ENCODE assay signal across 8 cellular contexts in the genomic region with DNA sequence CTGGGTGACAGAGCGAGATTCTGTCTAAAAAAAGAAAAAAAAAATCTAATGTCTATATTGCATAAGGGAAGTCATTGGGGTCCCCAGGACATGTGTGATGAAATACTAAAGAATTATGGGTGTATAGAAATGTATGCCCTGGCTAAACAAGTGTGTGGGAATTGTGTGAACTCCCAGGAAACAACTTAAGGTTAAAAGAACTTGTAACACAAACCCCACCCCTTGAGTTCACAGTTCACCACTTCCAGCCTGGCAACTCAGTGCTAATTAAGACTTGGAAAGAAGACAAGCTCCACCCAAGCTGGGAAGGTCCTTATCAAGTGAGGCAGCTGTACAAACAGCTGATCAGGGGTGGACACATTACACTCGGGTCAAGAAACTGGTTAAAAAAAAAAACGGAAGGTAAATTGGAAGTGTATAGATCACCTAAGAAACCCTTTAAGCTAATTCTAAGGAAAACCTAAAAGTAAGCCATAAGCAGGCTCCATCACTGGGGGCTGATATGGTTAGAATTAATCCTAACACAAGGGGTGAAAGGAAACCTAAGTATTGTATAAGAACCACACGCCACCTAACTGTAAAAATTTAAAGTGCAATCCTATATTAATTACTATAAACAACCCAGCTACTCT. TPM values are rescaled to one million over a fixed set of nuclear protein-coding genes. Genes with fewer than 3 reads are reported as not detected.
A peak's percentile ranks its signal among the peaks of the same experiment; 100 is the strongest.
DNase-seq lines count a peak whose midpoint lies in the region; ATAC-seq, FAIRE-seq and TF ChIP-seq lines count a peak whose summit lies in the region.

No MANE protein-coding gene starts in this region.

- H3K4me2 ChIP-seq in DOHH2 (ENCODE audit: low read length): no peak overlapping the region
- peak overlapping the region; percentile 97 for H3K4me2 ChIP-seq in K562 (ENCODE audit: insufficient read depth, low read length)

- FAIRE-seq in K562 (lab: Jason Lieb, UNC): peak; percentile 98

- peaks cover 3% of the 10 kb centered on the region for H3K9me1 ChIP-seq in K562 (ENCODE audit: control insufficient read depth, insufficient read depth, low read length)

- 9% methylated on average over 4 of the region's 4 CpGs for WGBS in K562 (ENCODE audit: insufficient coverage, low coverage, missing lambda C conversion rate)

- CTCF ChIA-PET in K562 (lab: Yijun Ruan, JAX; ENCODE audit: low intra/inter-chr PET ratio): no interaction called here

- H4K20me1 ChIP-seq in DOHH2 (ENCODE audit: control insufficient read depth, insufficient read depth, low read depth, low read length) (no peaks in the 10 kb centered on the region), K562 (replicated peaks; ENCODE audit: control insufficient read depth, insufficient read depth, low read length) (no peaks in the 10 kb centered on the region)

- intact Hi-C loops in K562 (cut with micrococcal nuclease): loop anchor here (5.0 kb wide), 2 partner anchors 95 to 120 kb away; a partner anchor contains a TSS

- H3K4me1 ChIP-seq in DOHH2 (ENCODE audit: control insufficient read depth, low read length): peaks cover 39% of the 10 kb centered on the region
- H3K4me1 ChIP-seq in K562 (replicated peaks in 1 of 2; ENCODE audit: control insufficient read depth in 2 of 2, insufficient read depth in 2 of 2, low read length in 2 of 2): peaks cover 10 to 19% of the 10 kb centered on the region in 2 experiments

- BruUV-seq in K562 (replicated peaks; lab: Mats Ljungman, UMichigan): no TSS peak

- peaks cover 15% of the 10 kb centered on the region for H3F3A ChIP-seq in DOHH2 (ENCODE audit: control insufficient read depth, insufficient read depth)

- TF ChIP-seq RAD21 in K562 (CRISPR knock-in tag; conservative IDR thresholded peaks at IDR 0.05 in 1 of 2, IDR thresholded peaks at IDR 0.05 in 1 of 2): peak in 1 of 2 experiments; percentile 22; a peak in 2 of 4 replicates

- peak overlapping the region; percentile 14; the same call in 1 of the 2 replicates for H2AFZ ChIP-seq in K562 (ENCODE audit: low read depth, low read length)

- H3K9me2 ChIP-seq in DOHH2 (replicated peaks; ENCODE audit: control insufficient read depth, low read length): no peaks in the 10 kb centered on the region

- H3K36me3 ChIP-seq in DOHH2 (ENCODE audit: control insufficient read depth, low read length): no peaks in the 10 kb centered on the region
- peaks cover 5% of the 10 kb centered on the region; the same call in 1 of the 3 replicates for H3K36me3 ChIP-seq in K562 (ENCODE audit: control insufficient read depth, insufficient read depth, low read length)

- no peak overlapping the region for H3K27ac ChIP-seq in DOHH2 (ENCODE audit: low read depth, low read length)
- H3K27ac ChIP-seq in K562 (ENCODE audit: extremely low read depth, low read depth, low read length): peak overlapping the region; percentile 95

- peak; percentile 55; the same call in 1 of the 2 replicates for TF ChIP-seq POLR2A in K562 (conservative IDR thresholded peaks at IDR 0.05)

- POLR2A ChIA-PET in K562 (lab: Yijun Ruan, JAX): interaction anchor here (0.6 to 5.0 kb wide), 4 partner anchors 8 to 155 kb away, joined by 3 to 52 read pairs (median 3); a partner anchor contains a TSS

- TF ChIP-seq EP300 in K562 (IDR thresholded peaks at IDR 0.05; ENCODE audit: low read length): peak; percentile 86

- ATAC-seq in K562 (peak; percentile 68), HG03378 (IDR thresholded peaks at IDR 0.05; ENCODE audit: unreplicated experiment) (no peak), GM19397 (IDR thresholded peaks at IDR 0.05; ENCODE audit: unreplicated experiment) (no peak), GM19395 (IDR thresholded peaks at IDR 0.05; ENCODE audit: unreplicated experiment) (no peak)

- no peak overlapping the region for H3K4me3 ChIP-seq in DOHH2 (ENCODE audit: low read length)
- peak overlapping the region; percentile 55; the same call in 1 of the 2 replicates for H3K4me3 ChIP-seq in K562

- no peaks in the 10 kb centered on the region for H3K9me3 ChIP-seq in DOHH2 (ENCODE audit: control insufficient read depth, insufficient read depth, low read length)
- no peaks in the 10 kb centered on the region for H3K9me3 ChIP-seq in K562 (replicated peaks; ENCODE audit: control insufficient read depth, insufficient read depth, low read depth, low read length)

- in situ Hi-C loops in K562 (cut with MboI): no loop called here

- 0 out of 2 replicates have a peak, but pooled peaks cover 7% of the 10 kb centered on the region for H3K27me3 ChIP-seq in DOHH2 (ENCODE audit: control insufficient read depth, low read length)
- no peaks in the 10 kb centered on the region for H3K27me3 ChIP-seq in K562 (ENCODE audit: control insufficient read depth in 2 of 2, insufficient read depth in 2 of 2, low read length in 2 of 2)

- peak overlapping the region in 1 of 2 experiments; percentile 24; a peak in 1 of 4 replicates for H3K9ac ChIP-seq in K562 (ENCODE audit: insufficient read depth in 1 of 2, low read depth in 2 of 2, low read length in 2 of 2)

- peak; percentile 80 for DNase-seq in NCI-H1105 (lab: John Stamatoyannopoulos, UW)
- DNase-seq in K562 (ENCODE audit: extremely low read depth in 1 of 4, low spot score in 3 of 4): peak; percentile 74 to 96 (median 82)
- peak; percentile 91 for DNase-seq in myocyte (ENCODE audit: low read depth)
- DNase-seq in AG20443 (ENCODE audit: low spot score): no peak

- H3K79me2 ChIP-seq in DOHH2 (ENCODE audit: control insufficient read depth, low read length): no peaks in the 10 kb centered on the region
- H3K79me2 ChIP-seq in K562 (ENCODE audit: control insufficient read depth, insufficient read depth, low read length): peaks cover 39% of the 10 kb centered on the region

- peak; percentile 45 for TF ChIP-seq CTCF in DOHH2 (IDR thresholded peaks at IDR 0.05; ENCODE audit: low read depth, low read length, poor library complexity, severe bottlenecking)
- peak in 2 of 3 experiments; percentile 24 to 44; a peak in 3 of 6 replicates for TF ChIP-seq CTCF in K562 (IDR thresholded peaks at IDR 0.05 in 2 of 3, conservative IDR thresholded peaks at IDR 0.05 in 1 of 3; ENCODE audit: insufficient read depth in 2 of 3, low read depth in 1 of 3, low read length in 3 of 3)

TF ChIP-seq in K562, 482 proteins besides CTCF, POLR2A, EP300 and RAD21 (continues in another document):
- TF ChIP-seq HNRNPH1 (optimal IDR thresholded peaks at IDR 0.05; ENCODE audit: low read depth, low read length) (no peak), CC2D1A (IDR thresholded peaks at IDR 0.05) (peak; percentile 41; the same call in 1 of the 2 replicates), NFIC (IDR thresholded peaks at IDR 0.05) (peak; percentile 92), HNRNPUL1 (IDR thresholded peaks at IDR 0.05; ENCODE audit: low read length) (no peak), PHB2 (IDR thresholded peaks at IDR 0.05; ENCODE audit: low read depth) (peak; percentile 72; the same call in 1 of the 2 replicates), ZNF197 (CRISPR knock-in tag; IDR thresholded peaks at IDR 0.05; ENCODE audit: low read depth) (no peak)
- TF ChIP-seq, protein P1, sequence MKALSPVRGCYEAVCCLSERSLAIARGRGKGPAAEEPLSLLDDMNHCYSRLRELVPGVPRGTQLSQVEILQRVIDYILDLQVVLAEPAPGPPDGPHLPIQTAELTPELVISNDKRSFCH (CRISPR knock-in tag; IDR thresholded peaks at IDR 0.05): no peak
- TF ChIP-seq, protein P1 (tag; IDR thresholded peaks at IDR 0.05): no peak
- TF ChIP-seq, protein P2, sequence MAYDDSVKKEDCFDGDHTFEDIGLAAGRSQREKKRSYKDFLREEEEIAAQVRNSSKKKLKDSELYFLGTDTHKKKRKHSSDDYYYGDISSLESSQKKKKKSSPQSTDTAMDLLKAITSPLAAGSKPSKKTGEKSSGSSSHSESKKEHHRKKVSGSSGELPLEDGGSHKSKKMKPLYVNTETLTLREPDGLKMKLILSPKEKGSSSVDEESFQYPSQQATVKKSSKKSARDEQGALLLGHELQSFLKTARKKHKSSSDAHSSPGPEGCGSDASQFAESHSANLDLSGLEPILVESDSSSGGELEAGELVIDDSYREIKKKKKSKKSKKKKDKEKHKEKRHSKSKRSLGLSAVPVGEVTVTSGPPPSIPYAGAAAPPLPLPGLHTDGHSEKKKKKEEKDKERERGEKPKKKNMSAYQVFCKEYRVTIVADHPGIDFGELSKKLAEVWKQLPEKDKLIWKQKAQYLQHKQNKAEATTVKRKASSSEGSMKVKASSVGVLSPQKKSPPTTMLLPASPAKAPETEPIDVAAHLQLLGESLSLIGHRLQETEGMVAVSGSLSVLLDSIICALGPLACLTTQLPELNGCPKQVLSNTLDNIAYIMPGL (CRISPR knock-in tag; IDR thresholded peaks at IDR 0.05): no peak

RNA-seq across cellular contexts. Expression of a gene that starts 25.2 kb away (rescaled TPM):
- total RNA-seq in K562 (2011; cell fraction: chromatin; rRNA removed; ENCODE audit: low replicate concordance): not detected in 2 replicates
- total RNA-seq in K562 (2011; cell fraction: nucleolus; rRNA removed): not detected in 2 replicates
- total RNA-seq in K562 (2011; cell fraction: nucleoplasm; rRNA removed): not detected in 2 replicates
- total RNA-seq in K562 (2014; rRNA removed) (not detected in 2 replicates), K562 (2014; rRNA removed; fragmentation: Illumina TruSeq; extraction: Trizol) (not detected in 2 replicates), K562 (2015; rRNA removed; fragmentation: Illumina TruSeq; extraction: Trizol) (not detected in 2 replicates), K562 (2021) (3.3 and 4.5 TPM in 2 replicates), myocyte (1,062 and 1,076 TPM in 2 replicates)
- polyA plus RNA-seq in K562 (2011; rRNA removed) (not detected in 2 replicates), K562 (2014; fragmentation: Illumina TruSeq; extraction: Trizol) (not detected in 2 replicates), K562 (2014; fragmentation: Nextera tagmentation; extraction: Ambion mirVana) (not detected), K562 (2014; rRNA removed) (0.09 and 0.46 TPM in 2 replicates)
- polyA plus RNA-seq in K562 (2011; cell fraction: cytosol; rRNA removed): 0.04 and 0.09 TPM in 2 replicates
- polyA plus RNA-seq in K562 (2011; cell fraction: nucleus; rRNA removed): not detected in 2 replicates
- polyA plus RNA-seq in K562 (2012): 0.04 and 0.15 TPM in 2 replicates
- 0.27 TPM in 1 of 2 replicates, not detected in the other for polyA minus RNA-seq in K562 (2011; rRNA and poly(A)+ RNA removed)
- 3.5 and 8.9 TPM in 2 replicates for polyA minus RNA-seq in K562 (2011; cell fraction: cytosol; rRNA and poly(A)+ RNA removed)
- 0.78 and 1.1 TPM in 2 replicates for polyA minus RNA-seq in K562 (2011; cell fraction: nucleus; rRNA and poly(A)+ RNA removed)
- polyA plus RNA-seq in myocyte (2012): 656 TPM

Comparison
In these comparisons a context has a peak if more than half of its experiments do, and no peak if none do; other contexts are left out.
1. RNA of a gene that starts 25.2 kb away (total RNA-seq): 1,062 to 1,076 TPM in myocyte; 3.3 to 4.5 TPM in K562; every median in the first group is over 100 times any median in the second.